ENCODE assay signal across 16 cellular contexts in the genomic region with DNA sequence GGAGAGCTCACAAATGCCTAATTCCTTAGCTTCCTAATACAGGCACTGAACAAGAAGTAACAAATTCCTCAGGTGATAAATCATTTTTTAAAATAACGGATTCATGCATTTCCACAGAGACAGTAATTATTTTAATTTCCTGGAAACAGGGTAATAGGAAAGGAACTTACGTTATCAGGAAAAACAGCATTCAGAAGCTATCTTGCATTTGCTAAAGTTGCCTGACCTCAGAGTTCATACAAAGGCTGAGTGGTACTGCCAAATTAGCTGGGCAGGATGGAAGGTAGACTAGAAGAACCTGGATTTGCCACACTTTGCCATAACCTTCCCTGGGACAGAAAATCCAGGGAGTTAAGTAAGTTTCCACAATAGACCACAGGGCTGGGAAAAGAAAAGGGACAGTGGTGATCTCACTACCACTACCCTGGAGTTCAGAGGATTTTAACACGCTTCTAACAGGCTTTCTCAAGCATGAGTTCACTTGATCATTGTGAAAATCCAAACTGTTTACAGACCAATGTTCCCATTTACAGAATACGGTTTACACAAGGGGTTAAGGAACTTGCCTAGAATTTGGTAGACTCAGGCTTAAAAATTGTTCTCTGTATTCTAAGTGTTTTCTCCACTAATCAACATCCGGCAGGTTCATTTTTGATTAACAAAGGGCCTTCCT. TPM values are rescaled to one million over a fixed set of nuclear protein-coding genes. Genes with fewer than 3 reads are reported as not detected.
A peak's percentile ranks its signal among the peaks of the same experiment; 100 is the strongest.
DNase-seq lines count a peak whose midpoint lies in the region; ATAC-seq, FAIRE-seq and TF ChIP-seq lines count a peak whose summit lies in the region.
"Had no signal": no experiment of that assay in that cellular context is flagged by ENCODE, and none has a peak within 500 bp of the region (broad histone marks: within the 10 kb centered on the region; RNA-seq: fewer than 3 reads in every experiment).

No MANE protein-coding gene starts in this region.

- no peaks in the 10 kb centered on the region for H3K9me3 ChIP-seq in right lobe of liver

- H3K9me3 Mint-ChIP-seq in endothelial cell (ENCODE audit: unreplicated experiment): no peaks in the 10 kb centered on the region
- H3K9me3 Mint-ChIP-seq in activated naive CD8-positive, alpha-beta T cell treated with anti-CD3 and anti-CD28 coated beads for 36 hours: no peaks in the 10 kb centered on the region
- H3K9me3 Mint-ChIP-seq: activated B cell treated with CpG ODN at 0.5 μM for 24 hours; neural crest cell; stimulated activated memory B cell treated with anti-CD40 and anti-IgM and Interleukin-4, amounts not matched to agents 10 μg/mL and 1 μg/mL and 100 μg/mL, for 72 hours had no signal

- TF ChIP-seq POLR2A in right lobe of liver (IDR thresholded peaks at IDR 0.05): no peak

- no peak for FAIRE-seq in frontal cortex (lab: Jason Lieb, UNC)
- FAIRE-seq: islet of Langerhans had no signal

- no peak overlapping the region for H3K4me3 Mint-ChIP-seq in endothelial cell (ENCODE audit: unreplicated experiment)
- no peak overlapping the region for H3K4me3 Mint-ChIP-seq in activated naive CD8-positive, alpha-beta T cell treated with anti-CD3 and anti-CD28 coated beads for 36 hours
- H3K4me3 Mint-ChIP-seq: activated B cell treated with CpG ODN at 0.5 μM for 24 hours; CD4-positive, alpha-beta memory T cell; neural crest cell; stimulated activated memory B cell treated with anti-CD40 and anti-IgM and Interleukin-4, amounts not matched to agents 10 μg/mL and 1 μg/mL and 100 μg/mL, for 72 hours had no signal

- peak; percentile 67 to 80 (median 74) for ATAC-seq in right lobe of liver
- ATAC-seq: stimulated activated memory B cell treated with anti-CD40 and anti-IgM and Interleukin-4, amounts not matched to agents 10 μg/mL and 1 μg/mL and 100 μg/mL, for 72 hours had no signal

- H3K4me3 ChIP-seq in right lobe of liver: peak overlapping the region in 1 of 3 donors; percentile 11

- peaks cover 4% of the 10 kb centered on the region for H3K27me3 Mint-ChIP-seq in endothelial cell (ENCODE audit: unreplicated experiment)
- peaks cover 20% of the 10 kb centered on the region for H3K27me3 Mint-ChIP-seq in activated naive CD8-positive, alpha-beta T cell treated with anti-CD3 and anti-CD28 coated beads for 36 hours
- H3K27me3 Mint-ChIP-seq: activated B cell treated with CpG ODN at 0.5 μM for 24 hours; stimulated activated memory B cell treated with anti-CD40 and anti-IgM and Interleukin-4, amounts not matched to agents 10 μg/mL and 1 μg/mL and 100 μg/mL, for 72 hours had no signal

- H3K4me1 ChIP-seq in right lobe of liver: peaks cover 0 to 47% (median 23%) of the 10 kb centered on the region in 4 donors

- peak overlapping the region; percentile 8 for H3K27ac Mint-ChIP-seq in endothelial cell (ENCODE audit: unreplicated experiment)
- no peak overlapping the region for H3K27ac Mint-ChIP-seq in activated naive CD8-positive, alpha-beta T cell treated with anti-CD3 and anti-CD28 coated beads for 36 hours
- H3K27ac Mint-ChIP-seq: activated B cell treated with CpG ODN at 0.5 μM for 24 hours; CD4-positive, alpha-beta memory T cell; stimulated activated memory B cell treated with anti-CD40 and anti-IgM and Interleukin-4, amounts not matched to agents 10 μg/mL and 1 μg/mL and 100 μg/mL, for 72 hours had no signal

- no peaks in the 10 kb centered on the region for H3K36me3 ChIP-seq in right lobe of liver

- peak; percentile 81 for DNase-seq in NCI-H226
- no peak for DNase-seq in endothelial cell (ENCODE audit: low spot score)
- no peak for DNase-seq in right lobe of liver
- no peak for DNase-seq in substantia nigra (lab: John Stamatoyannopoulos, UW)
- no peak for DNase-seq in dedifferentiated amniotic fluid mesenchymal stem cell (ENCODE audit: extremely low spot score)
- no peak for DNase-seq in A172 (ENCODE audit: low spot score)
- no peak for DNase-seq in frontal cortex (ENCODE audit: low spot score in 2 of 2)
- no peak for DNase-seq in activated naive CD8-positive, alpha-beta T cell treated with anti-CD3 and anti-CD28 coated beads for 36 hours
- DNase-seq: activated B cell treated with CpG ODN at 0.5 μM for 24 hours; CD4-positive, alpha-beta memory T cell; NCI-H2227 treated with DMSO at 0.1 percent for 48 hours; stimulated activated CD4-positive, alpha-beta T cell treated with anti-CD3 and anti-CD28 coated beads, Interleukin-1b, Interleukin-23, amount 100 ng/mL, for 48 hours had no signal

- no peaks in the 10 kb centered on the region for H3K36me3 Mint-ChIP-seq in endothelial cell (ENCODE audit: low read depth, unreplicated experiment)
- no peaks in the 10 kb centered on the region for H3K36me3 Mint-ChIP-seq in activated naive CD8-positive, alpha-beta T cell treated with anti-CD3 and anti-CD28 coated beads for 36 hours
- H3K36me3 Mint-ChIP-seq: CD4-positive, alpha-beta memory T cell had no signal

- WGBS in right lobe of liver (ENCODE audit: insufficient coverage, low coverage, low lambda C conversion rate, missing lambda C conversion rate): 14% methylated on average over 5 of the region's 5 CpGs

- H3K4me1 Mint-ChIP-seq in endothelial cell (ENCODE audit: unreplicated experiment): peaks cover 46% of the 10 kb centered on the region
- no peaks in the 10 kb centered on the region for H3K4me1 Mint-ChIP-seq in activated naive CD8-positive, alpha-beta T cell treated with anti-CD3 and anti-CD28 coated beads for 36 hours
- H3K4me1 Mint-ChIP-seq: CD4-positive, alpha-beta memory T cell had no signal

- intact Hi-C loops in right lobe of liver (cut with DNase I): no loop called here

- H3K27ac ChIP-seq in right lobe of liver (peak overlapping the region; percentile 54 to 87 (median 80)), substantia nigra (ENCODE audit: low read depth, low read length, poor library complexity, severe bottlenecking) (peak overlapping the region; percentile 11)
- H3K27ac ChIP-seq: HL-60 had no signal

- TF ChIP-seq CTCF in endothelial cell (IDR thresholded peaks at IDR 0.05; ENCODE audit: unreplicated experiment) (no peak), right lobe of liver (IDR thresholded peaks at IDR 0.05) (no peak)

- H3K27me3 ChIP-seq in right lobe of liver: no peaks in the 10 kb centered on the region

RNA-seq across cellular contexts. Expression of gene KIF13A, which starts 57.0 kb away (rescaled TPM):
- total RNA-seq in endothelial cell (ENCODE audit: unreplicated experiment): 139 TPM
- 10 to 100 TPM; 17.7 to 19.4 (median 18.4) TPM for total RNA-seq in right lobe of liver
- total RNA-seq in A172 (2014; rRNA removed; shearing (Covaris generic)): 22.9 and 25.9 TPM in 2 replicates
- total RNA-seq in frontal cortex: 16.3 TPM
- not detected for total RNA-seq in activated naive CD8-positive, alpha-beta T cell treated with anti-CD3 and anti-CD28 coated beads for 36 hours

Comparison
In these comparisons a context has a peak if more than half of its experiments do, and no peak if none do; other contexts are left out.
1. RNA of gene KIF13A, which starts 57.0 kb away (total RNA-seq): 139 TPM in endothelial cell (single experiment), 22.9 to 25.9 TPM in A172, 17.7 to 19.4 TPM in right lobe of liver and 16.3 TPM in frontal cortex (single experiment); not detected in activated naive CD8-positive, alpha-beta T cell treated with anti-CD3 and anti-CD28 coated beads for 36 hours; every median in the first group is over 10 times any median in the second.